Comparison of ENCODE assay signal across 19 cellular contexts in the genomic region with DNA sequence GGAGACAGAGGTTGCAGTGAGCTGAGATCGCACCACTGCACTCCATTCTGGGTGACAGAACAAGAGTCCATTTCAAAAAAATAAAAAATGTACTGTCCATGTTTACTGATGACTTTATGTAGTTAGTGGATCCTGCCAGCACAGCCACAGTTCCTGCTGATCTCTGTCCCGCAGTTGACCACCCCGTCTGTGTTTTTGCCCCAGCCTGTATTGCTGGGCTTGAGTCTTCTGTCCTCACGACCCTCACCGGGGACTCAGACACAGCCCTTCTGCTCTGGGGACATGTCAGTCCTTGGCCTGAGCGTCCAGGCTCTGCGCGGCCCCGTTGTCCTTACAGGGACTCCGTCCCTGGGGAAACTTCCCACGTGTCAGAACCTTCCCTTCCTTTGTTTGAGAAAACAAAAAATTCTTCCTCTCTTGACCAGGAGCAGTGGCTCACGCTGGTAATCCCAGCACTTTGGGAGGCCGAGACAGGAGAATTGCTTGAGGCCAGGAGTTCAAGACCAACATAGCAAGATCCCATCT.
"Had no signal": no experiment of that assay in that cellular context is flagged by ENCODE, and none has a peak within 500 bp of the region (broad histone marks: within the 10 kb centered on the region; RNA-seq: fewer than 3 reads in every experiment).

No MANE protein-coding gene starts in this region.

- DNase-seq: cortex of kidney; effector CD8-positive, alpha-beta T cell; gastrocnemius medialis; islet precursor cell; left ventricle myocardium superior; mesendoderm; naive thymus-derived CD8-positive, alpha-beta T cell; nucleus accumbens; ovary; small intestine; stimulated activated CD4-positive, alpha-beta T cell treated with anti-CD3 and anti-CD28 coated beads, Interleukin-2, amount 100 ng/mL, for 48 hours; stimulated activated naive CD4-positive, alpha-beta T cell treated with Interleukin-2 at 50 U/mL for 16 hours; trophoblast cell; uterus had no signal

- H3K27me3 ChIP-seq: dorsolateral prefrontal cortex, gastrocnemius medialis, ovary, right atrium auricular region, uterus had no signal

- H3K36me3 Mint-ChIP-seq: naive thymus-derived CD8-positive, alpha-beta T cell had no signal

- H3K9me3 Mint-ChIP-seq: naive thymus-derived CD8-positive, alpha-beta T cell; neural crest cell had no signal

- H3K4me1 ChIP-seq: esophagus muscularis mucosa, gastrocnemius medialis, right atrium auricular region, uterus had no signal

- H3K4me1 Mint-ChIP-seq: neural crest cell had no signal

- H3K27ac ChIP-seq: dorsolateral prefrontal cortex, epithelial cell of prostate, esophagus muscularis mucosa, gastrocnemius medialis, ovary, right atrium auricular region, uterus had no signal

- ATAC-seq: gastrocnemius medialis; left ventricle myocardium superior; naive thymus-derived CD8-positive, alpha-beta T cell had no signal

- H3K4me3 Mint-ChIP-seq: naive thymus-derived CD8-positive, alpha-beta T cell; neural crest cell had no signal

- H3K36me3 ChIP-seq: esophagus muscularis mucosa, gastrocnemius medialis, ovary, right atrium auricular region, uterus had no signal

- H3K9me3 ChIP-seq: esophagus muscularis mucosa, gastrocnemius medialis, ovary, right atrium auricular region, uterus had no signal

- H3K4me3 ChIP-seq: dorsolateral prefrontal cortex, esophagus muscularis mucosa, gastrocnemius medialis, ovary, right atrium auricular region, uterus had no signal

- H3K27me3 Mint-ChIP-seq: naive thymus-derived CD8-positive, alpha-beta T cell had no signal
